1 cellular context compared by ENCODE assay signal in the genomic region with DNA sequence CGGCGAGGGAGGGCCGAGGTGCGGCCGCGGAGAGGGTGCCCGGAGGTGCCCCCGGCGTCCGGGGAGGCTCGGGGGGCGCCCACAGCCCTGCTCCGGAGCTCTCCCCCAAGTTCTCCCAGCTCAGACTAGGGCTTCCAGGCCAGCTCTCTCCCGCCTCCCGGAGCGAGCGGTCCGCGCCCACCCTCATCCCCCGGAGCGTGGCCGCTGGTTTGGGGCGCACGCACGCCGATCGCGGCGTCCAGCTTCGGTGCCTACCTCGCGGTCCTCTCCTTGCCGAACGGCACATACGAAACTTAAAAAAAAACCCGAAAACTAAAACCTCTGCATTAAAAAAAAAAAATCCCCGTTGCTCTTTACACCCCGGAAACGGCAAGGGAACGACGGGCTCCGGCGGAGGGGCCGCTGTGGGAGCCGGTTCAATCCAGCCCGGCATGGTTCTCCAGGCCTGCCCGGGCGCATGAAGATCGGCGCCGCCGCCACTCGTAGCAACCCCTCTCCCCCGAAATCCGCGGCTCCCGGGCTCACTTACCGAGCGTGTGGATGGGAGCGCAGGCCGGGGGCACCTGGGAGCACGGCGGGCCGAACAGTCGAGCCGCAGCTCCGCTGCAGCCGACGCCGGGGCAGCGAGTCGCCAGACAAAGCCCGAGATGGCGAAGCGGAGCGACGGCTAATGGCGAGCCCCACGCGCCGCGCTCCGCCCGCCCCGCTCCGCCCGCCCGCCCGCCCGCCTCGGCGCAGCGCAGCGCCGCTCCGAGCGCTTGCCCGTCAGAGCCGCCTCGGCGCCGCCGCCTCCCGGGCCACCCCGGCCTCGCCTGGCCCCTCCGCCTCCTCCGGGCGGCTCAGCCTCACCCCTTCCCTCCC.
TF ChIP-seq lines count a peak whose summit lies in the region.

No MANE protein-coding gene starts in this region.

TF ChIP-seq in HEK293, 187 proteins besides CTCF, POLR2A, EP300 and RAD21 (continued from another document and continues in another):
- TF ChIP-seq ZBTB11 (tag by site-specific recombination; conservative IDR thresholded peaks at IDR 0.05; ENCODE audit: low read depth), result peak; percentile 43; the same call in 1 of the 2 replicates
- TF ChIP-seq SP2 (tag by site-specific recombination; IDR thresholded peaks at IDR 0.05), result no peak
- TF ChIP-seq ZNF23 (tag by site-specific recombination; IDR thresholded peaks at IDR 0.05; ENCODE audit: borderline replicate concordance), result no peak
- TF ChIP-seq ZNF510 (tag by site-specific recombination; IDR thresholded peaks at IDR 0.05; ENCODE audit: insufficient replicate concordance), result no peak
- TF ChIP-seq SETDB1 (IDR thresholded peaks at IDR 0.05; ENCODE audit: insufficient read length, low read length), result no peak
- TF ChIP-seq OSR2 (tag by site-specific recombination; IDR thresholded peaks at IDR 0.05), result no peak
- no peak for TF ChIP-seq ZNF16 (tag by site-specific recombination; IDR thresholded peaks at IDR 0.05; ENCODE audit: low read depth)
- peak; percentile 23; the same call in 1 of the 2 replicates for TF ChIP-seq WT1 (tag by site-specific recombination; IDR thresholded peaks at IDR 0.05)
- TF ChIP-seq ZNF704 (tag by site-specific recombination; IDR thresholded peaks at IDR 0.05), result no peak
- TF ChIP-seq ZBTB20 (tag by site-specific recombination; IDR thresholded peaks at IDR 0.05), result peak; percentile 95
- TF ChIP-seq TCF7L2 (IDR thresholded peaks at IDR 0.05; ENCODE audit: borderline replicate concordance, low read depth, low read length), result no peak
- TF ChIP-seq ZNF48 (tag by site-specific recombination; IDR thresholded peaks at IDR 0.05), result no peak
- TF ChIP-seq ZNF112 (tag by site-specific recombination; IDR thresholded peaks at IDR 0.05), result no peak
- TF ChIP-seq, protein P1, sequence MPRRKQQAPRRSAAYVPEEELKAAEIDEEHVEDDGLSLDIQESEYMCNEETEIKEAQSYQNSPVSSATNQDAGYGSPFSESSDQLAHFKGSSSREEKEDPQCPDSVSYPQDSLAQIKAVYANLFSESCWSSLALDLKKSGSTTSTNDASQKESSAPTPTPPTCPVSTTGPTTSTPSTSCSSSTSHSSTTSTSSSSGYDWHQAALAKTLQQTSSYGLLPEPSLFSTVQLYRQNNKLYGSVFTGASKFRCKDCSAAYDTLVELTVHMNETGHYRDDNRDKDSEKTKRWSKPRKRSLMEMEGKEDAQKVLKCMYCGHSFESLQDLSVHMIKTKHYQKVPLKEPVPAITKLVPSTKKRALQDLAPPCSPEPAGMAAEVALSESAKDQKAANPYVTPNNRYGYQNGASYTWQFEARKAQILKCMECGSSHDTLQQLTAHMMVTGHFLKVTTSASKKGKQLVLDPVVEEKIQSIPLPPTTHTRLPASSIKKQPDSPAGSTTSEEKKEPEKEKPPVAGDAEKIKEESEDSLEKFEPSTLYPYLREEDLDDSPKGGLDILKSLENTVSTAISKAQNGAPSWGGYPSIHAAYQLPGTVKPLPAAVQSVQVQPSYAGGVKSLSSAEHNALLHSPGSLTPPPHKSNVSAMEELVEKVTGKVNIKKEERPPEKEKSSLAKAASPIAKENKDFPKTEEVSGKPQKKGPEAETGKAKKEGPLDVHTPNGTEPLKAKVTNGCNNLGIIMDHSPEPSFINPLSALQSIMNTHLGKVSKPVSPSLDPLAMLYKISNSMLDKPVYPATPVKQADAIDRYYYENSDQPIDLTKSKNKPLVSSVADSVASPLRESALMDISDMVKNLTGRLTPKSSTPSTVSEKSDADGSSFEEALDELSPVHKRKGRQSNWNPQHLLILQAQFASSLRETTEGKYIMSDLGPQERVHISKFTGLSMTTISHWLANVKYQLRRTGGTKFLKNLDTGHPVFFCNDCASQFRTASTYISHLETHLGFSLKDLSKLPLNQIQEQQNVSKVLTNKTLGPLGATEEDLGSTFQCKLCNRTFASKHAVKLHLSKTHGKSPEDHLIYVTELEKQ (tag by site-specific recombination; IDR thresholded peaks at IDR 0.05; ENCODE audit: borderline replicate concordance), result no peak
- no peak for TF ChIP-seq ZNF114 (tag by site-specific recombination; IDR thresholded peaks at IDR 0.05)
- no peak for TF ChIP-seq ZNF350 (tag by site-specific recombination; IDR thresholded peaks at IDR 0.05)
- TF ChIP-seq KLF10 (tag by site-specific recombination; IDR thresholded peaks at IDR 0.05), result no peak
- no peak for TF ChIP-seq ZNF677 (tag by site-specific recombination; IDR thresholded peaks at IDR 0.05)
- TF ChIP-seq, protein P2, sequence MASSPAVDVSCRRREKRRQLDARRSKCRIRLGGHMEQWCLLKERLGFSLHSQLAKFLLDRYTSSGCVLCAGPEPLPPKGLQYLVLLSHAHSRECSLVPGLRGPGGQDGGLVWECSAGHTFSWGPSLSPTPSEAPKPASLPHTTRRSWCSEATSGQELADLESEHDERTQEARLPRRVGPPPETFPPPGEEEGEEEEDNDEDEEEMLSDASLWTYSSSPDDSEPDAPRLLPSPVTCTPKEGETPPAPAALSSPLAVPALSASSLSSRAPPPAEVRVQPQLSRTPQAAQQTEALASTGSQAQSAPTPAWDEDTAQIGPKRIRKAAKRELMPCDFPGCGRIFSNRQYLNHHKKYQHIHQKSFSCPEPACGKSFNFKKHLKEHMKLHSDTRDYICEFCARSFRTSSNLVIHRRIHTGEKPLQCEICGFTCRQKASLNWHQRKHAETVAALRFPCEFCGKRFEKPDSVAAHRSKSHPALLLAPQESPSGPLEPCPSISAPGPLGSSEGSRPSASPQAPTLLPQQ (tag by site-specific recombination; IDR thresholded peaks at IDR 0.05), result no peak
- no peak for TF ChIP-seq ZNF146 (tag by site-specific recombination; IDR thresholded peaks at IDR 0.05)
- TF ChIP-seq, protein P3, sequence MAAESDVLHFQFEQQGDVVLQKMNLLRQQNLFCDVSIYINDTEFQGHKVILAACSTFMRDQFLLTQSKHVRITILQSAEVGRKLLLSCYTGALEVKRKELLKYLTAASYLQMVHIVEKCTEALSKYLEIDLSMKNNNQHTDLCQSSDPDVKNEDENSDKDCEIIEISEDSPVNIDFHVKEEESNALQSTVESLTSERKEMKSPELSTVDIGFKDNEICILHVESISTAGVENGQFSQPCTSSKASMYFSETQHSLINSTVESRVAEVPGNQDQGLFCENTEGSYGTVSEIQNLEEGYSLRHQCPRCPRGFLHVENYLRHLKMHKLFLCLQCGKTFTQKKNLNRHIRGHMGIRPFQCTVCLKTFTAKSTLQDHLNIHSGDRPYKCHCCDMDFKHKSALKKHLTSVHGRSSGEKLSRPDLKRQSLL (tag by site-specific recombination; IDR thresholded peaks at IDR 0.05), result peak; percentile 57
- peak; percentile 96 for TF ChIP-seq ZNF423 (tag by site-specific recombination; IDR thresholded peaks at IDR 0.05)
- TF ChIP-seq ZNF202 (tag by site-specific recombination; IDR thresholded peaks at IDR 0.05; ENCODE audit: borderline replicate concordance), result no peak
- no peak for TF ChIP-seq ZNF140 (tag by site-specific recombination; IDR thresholded peaks at IDR 0.05)
- no peak for TF ChIP-seq ZNF521 (tag by site-specific recombination; IDR thresholded peaks at IDR 0.05)
- TF ChIP-seq ZNF175 (tag by site-specific recombination; IDR thresholded peaks at IDR 0.05), result no peak
- no peak for TF ChIP-seq ZNF529 (tag by site-specific recombination; IDR thresholded peaks at IDR 0.05; ENCODE audit: insufficient replicate concordance)
- TF ChIP-seq PRDM1 (tag by site-specific recombination; IDR thresholded peaks at IDR 0.05), result no peak
- TF ChIP-seq PRDM10 (tag by site-specific recombination; IDR thresholded peaks at IDR 0.05), result no peak; the same call in 1 of the 2 replicates
- TF ChIP-seq ZNF133 (tag by site-specific recombination; IDR thresholded peaks at IDR 0.05), result no peak
- TF ChIP-seq ZNF560 (tag by site-specific recombination; IDR thresholded peaks at IDR 0.05; ENCODE audit: borderline replicate concordance), result no peak
- TF ChIP-seq ZNF433 (tag by site-specific recombination; IDR thresholded peaks at IDR 0.05; ENCODE audit: low read depth), result no peak
- TF ChIP-seq, protein P4, sequence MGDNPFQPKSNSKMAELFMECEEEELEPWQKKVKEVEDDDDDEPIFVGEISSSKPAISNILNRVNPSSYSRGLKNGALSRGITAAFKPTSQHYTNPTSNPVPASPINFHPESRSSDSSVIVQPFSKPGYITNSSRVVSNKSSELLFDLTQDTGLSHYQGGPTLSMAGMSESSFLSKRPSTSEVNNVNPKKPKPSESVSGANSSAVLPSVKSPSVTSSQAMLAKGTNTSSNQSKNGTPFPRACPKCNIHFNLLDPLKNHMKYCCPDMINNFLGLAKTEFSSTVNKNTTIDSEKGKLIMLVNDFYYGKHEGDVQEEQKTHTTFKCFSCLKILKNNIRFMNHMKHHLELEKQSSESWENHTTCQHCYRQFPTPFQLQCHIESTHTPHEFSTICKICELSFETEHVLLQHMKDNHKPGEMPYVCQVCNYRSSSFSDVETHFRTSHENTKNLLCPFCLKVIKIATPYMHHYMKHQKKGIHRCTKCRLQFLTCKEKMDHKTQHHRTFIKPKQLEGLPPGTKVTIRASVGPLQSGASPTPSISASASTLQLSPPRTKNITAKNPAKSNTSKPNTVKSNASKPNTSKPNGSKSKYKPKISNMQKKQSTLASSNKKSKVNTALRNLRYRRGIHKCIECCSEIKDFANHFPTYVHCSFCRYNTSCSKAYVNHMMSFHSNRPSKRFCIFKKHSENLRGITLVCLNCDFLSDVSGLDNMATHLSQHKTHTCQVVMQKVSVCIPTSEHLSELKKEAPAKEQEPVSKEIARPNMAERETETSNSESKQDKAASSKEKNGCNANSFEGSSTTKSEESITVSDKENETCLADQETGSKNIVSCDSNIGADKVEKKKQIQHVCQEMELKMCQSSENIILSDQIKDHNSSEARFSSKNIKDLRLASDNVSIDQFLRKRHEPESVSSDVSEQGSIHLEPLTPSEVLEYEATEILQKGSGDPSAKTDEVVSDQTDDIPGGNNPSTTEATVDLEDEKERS (tag by site-specific recombination; IDR thresholded peaks at IDR 0.05), result no peak
- no peak for TF ChIP-seq ZNF555 (tag by site-specific recombination; conservative IDR thresholded peaks at IDR 0.05)
- TF ChIP-seq ZNF768 (tag by site-specific recombination; IDR thresholded peaks at IDR 0.05), result no peak
- no peak for TF ChIP-seq ZNF792 (tag by site-specific recombination; IDR thresholded peaks at IDR 0.05)
- TF ChIP-seq SP7 (tag by site-specific recombination; IDR thresholded peaks at IDR 0.05), result peak; percentile 56
- no peak for TF ChIP-seq ZNF311 (tag by site-specific recombination; IDR thresholded peaks at IDR 0.05; ENCODE audit: borderline replicate concordance)
- no peak for TF ChIP-seq ZNF707 (tag by site-specific recombination; IDR thresholded peaks at IDR 0.05)
- peak; percentile 98 for TF ChIP-seq ZEB2 (tag by site-specific recombination; IDR thresholded peaks at IDR 0.05)
- TF ChIP-seq ZSCAN23 (tag by site-specific recombination; IDR thresholded peaks at IDR 0.05), result no peak
- no peak for TF ChIP-seq ZNF549 (tag by site-specific recombination; IDR thresholded peaks at IDR 0.05)
- no peak for TF ChIP-seq ZNF404 (tag by site-specific recombination; IDR thresholded peaks at IDR 0.05)
- no peak for TF ChIP-seq ZNF302 (tag by site-specific recombination; IDR thresholded peaks at IDR 0.05; ENCODE audit: low read depth)
- TF ChIP-seq ZNF223 (tag by site-specific recombination; IDR thresholded peaks at IDR 0.05), result no peak; the same call in 1 of the 2 replicates
- no peak for TF ChIP-seq ZNF426 (tag by site-specific recombination; IDR thresholded peaks at IDR 0.05)
